ENCODE assay signal across 2 cellular contexts in genomic region chr12:116910645-116911449, GRCh38.
TF ChIP-seq lines count a peak whose summit lies in the region.

A gene with protein sequence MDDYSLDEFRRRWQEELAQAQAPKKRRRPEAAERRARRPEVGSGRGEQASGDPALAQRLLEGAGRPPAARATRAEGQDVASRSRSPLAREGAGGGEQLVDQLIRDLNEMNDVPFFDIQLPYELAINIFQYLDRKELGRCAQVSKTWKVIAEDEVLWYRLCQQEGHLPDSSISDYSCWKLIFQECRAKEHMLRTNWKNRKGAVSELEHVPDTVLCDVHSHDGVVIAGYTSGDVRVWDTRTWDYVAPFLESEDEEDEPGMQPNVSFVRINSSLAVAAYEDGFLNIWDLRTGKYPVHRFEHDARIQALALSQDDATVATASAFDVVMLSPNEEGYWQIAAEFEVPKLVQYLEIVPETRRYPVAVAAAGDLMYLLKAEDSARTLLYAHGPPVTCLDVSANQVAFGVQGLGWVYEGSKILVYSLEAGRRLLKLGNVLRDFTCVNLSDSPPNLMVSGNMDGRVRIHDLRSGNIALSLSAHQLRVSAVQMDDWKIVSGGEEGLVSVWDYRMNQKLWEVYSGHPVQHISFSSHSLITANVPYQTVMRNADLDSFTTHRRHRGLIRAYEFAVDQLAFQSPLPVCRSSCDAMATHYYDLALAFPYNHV (plus strand): TSS chr12:116910950. CDS start chr12:116911038, 88 bp downstream.

TF ChIP-seq in GM23338, 12 proteins besides CTCF, POLR2A, EP300 and RAD21 (continued from another document):
- no peak for TF ChIP-seq ZNF462 (CRISPR knock-in tag; IDR thresholded peaks at IDR 0.05)
- no peak for TF ChIP-seq ZNF331 (CRISPR knock-in tag; IDR thresholded peaks at IDR 0.05; ENCODE audit: low read depth)

TF ChIP-seq in SK-N-SH, 30 proteins besides CTCF, POLR2A, EP300 and RAD21 (continued from another document):
- 0 out of 2 replicates have a peak, but pooled peaks have one; percentile 17 for TF ChIP-seq PBX3 (IDR thresholded peaks at IDR 0.05)
- peak; percentile 58 for TF ChIP-seq CHD2 (IDR thresholded peaks at IDR 0.05; ENCODE audit: low read length, partially characterized antibody)
- TF ChIP-seq POLR2AphosphoS5 (IDR thresholded peaks at IDR 0.05; ENCODE audit: low read depth, low read length) = peak; percentile 74
- TF ChIP-seq FOXM1 (IDR thresholded peaks at IDR 0.05; ENCODE audit: low read depth) = no peak
- TF ChIP-seq REST (IDR thresholded peaks at IDR 0.05; ENCODE audit: low read depth, low read length) = no peak
- TF ChIP-seq FOXJ3 (CRISPR knock-in tag; IDR thresholded peaks at IDR 0.05) = no peak
- TF ChIP-seq, protein P1, sequence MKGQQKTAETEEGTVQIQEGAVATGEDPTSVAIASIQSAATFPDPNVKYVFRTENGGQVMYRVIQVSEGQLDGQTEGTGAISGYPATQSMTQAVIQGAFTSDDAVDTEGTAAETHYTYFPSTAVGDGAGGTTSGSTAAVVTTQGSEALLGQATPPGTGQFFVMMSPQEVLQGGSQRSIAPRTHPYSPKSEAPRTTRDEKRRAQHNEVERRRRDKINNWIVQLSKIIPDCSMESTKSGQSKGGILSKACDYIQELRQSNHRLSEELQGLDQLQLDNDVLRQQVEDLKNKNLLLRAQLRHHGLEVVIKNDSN (IDR thresholded peaks at IDR 0.05; ENCODE audit: borderline replicate concordance, low read depth) = peak; percentile 54
- no peak for TF ChIP-seq GATA2 (CRISPR knock-in tag; IDR thresholded peaks at IDR 0.05)
- no peak for TF ChIP-seq RXRA (IDR thresholded peaks at IDR 0.05; ENCODE audit: borderline replicate concordance, low read depth)
- no peak for TF ChIP-seq SMC3 (IDR thresholded peaks at IDR 0.05; ENCODE audit: low read depth, low read length)
- no peak for TF ChIP-seq MEF2A (IDR thresholded peaks at IDR 0.05; ENCODE audit: borderline replicate concordance, low read depth)
- TF ChIP-seq NRF1 (IDR thresholded peaks at IDR 0.05; ENCODE audit: low read depth, low read length) = no peak
- TF ChIP-seq YY1 (IDR thresholded peaks at IDR 0.05; ENCODE audit: low read depth) = 0 out of 2 replicates have a peak, but pooled peaks have one; percentile 57
- peak; percentile 100 for TF ChIP-seq MXI1 (IDR thresholded peaks at IDR 0.05; ENCODE audit: low read depth, low read length)
- no peak for TF ChIP-seq ZBTB33 (IDR thresholded peaks at IDR 0.05; ENCODE audit: borderline replicate concordance, low read depth)
- no peak for TF ChIP-seq EZH2phosphoT487 (IDR thresholded peaks at IDR 0.05; ENCODE audit: borderline replicate concordance, low read depth)
- TF ChIP-seq, protein P2, sequence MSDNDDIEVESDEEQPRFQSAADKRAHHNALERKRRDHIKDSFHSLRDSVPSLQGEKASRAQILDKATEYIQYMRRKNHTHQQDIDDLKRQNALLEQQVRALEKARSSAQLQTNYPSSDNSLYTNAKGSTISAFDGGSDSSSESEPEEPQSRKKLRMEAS (IDR thresholded peaks at IDR 0.05; ENCODE audit: low read depth) = peak; percentile 98
